22 cellular contexts compared by ENCODE assay signal in the genomic region with DNA sequence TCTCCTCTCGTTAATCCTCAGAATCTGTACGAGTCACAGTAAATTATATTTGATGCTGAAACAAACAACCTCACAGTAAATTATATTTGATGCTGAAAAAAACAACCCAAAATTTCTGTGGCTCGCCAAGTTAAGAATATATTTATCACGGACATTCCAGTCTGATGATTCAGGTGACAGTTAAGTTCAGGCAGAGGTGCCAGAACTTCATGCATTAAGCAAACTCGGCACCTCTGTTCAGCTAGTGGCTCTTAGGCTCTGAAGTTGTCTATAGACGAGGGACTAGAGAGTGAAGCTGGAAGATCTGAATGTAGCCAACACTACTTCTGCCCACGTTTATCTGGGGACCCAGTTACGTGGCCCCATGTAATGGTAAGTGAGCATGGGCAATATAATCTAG.
DNase-seq lines count a peak whose midpoint lies in the region; ATAC-seq and TF ChIP-seq lines count a peak whose summit lies in the region.
"Had no signal": no experiment of that assay in that cellular context is flagged by ENCODE, and none has a peak within 500 bp of the region (broad histone marks: within the 10 kb centered on the region; RNA-seq: fewer than 3 reads in every experiment).

No MANE protein-coding gene starts in this region.

- H2BK120ac ChIP-seq in mesendoderm (ENCODE audit: low read depth, low read length), result no peak overlapping the region

- no CpG with 5 or more reads among the region's 8 CpGs for WGBS in mesendoderm (ENCODE audit: extremely low coverage, insufficient coverage, low lambda C conversion rate)

- H3K4ac ChIP-seq in mesendoderm (ENCODE audit: low read depth, low read length), result no peak overlapping the region

- no peak overlapping the region for H3K23ac ChIP-seq in mesendoderm (ENCODE audit: low read length)

- no peak overlapping the region for H3K18ac ChIP-seq in mesendoderm (ENCODE audit: low read length)

- H3K4me1 ChIP-seq in mesendoderm (ENCODE audit: control insufficient read depth, low read depth, low read length) (no peaks in the 10 kb centered on the region), tibial artery (peaks cover 0 to 6% (median 0%) of the 10 kb centered on the region in 4 donors)
- H3K4me1 ChIP-seq: upper lobe of right lung had no signal

- in situ Hi-C loops in astrocyte of the spinal cord (cut with HindIII; ENCODE audit: low sequenced_read_pairs), result no loop called here

- H3K36me3 ChIP-seq in MG63 (no peaks in the 10 kb centered on the region), mesendoderm (ENCODE audit: control insufficient read depth, insufficient read depth, low read length) (no peaks in the 10 kb centered on the region), tibial artery (no peaks in the 10 kb centered on the region)
- H3K36me3 ChIP-seq: HAP-1, upper lobe of right lung had no signal

- DNase-seq in Daoy (ENCODE audit: low read depth), result peak; percentile 21
- DNase-seq in MG63, result peak; percentile 16
- DNase-seq in astrocyte of the spinal cord (ENCODE audit: low read depth, low spot score), result peak; percentile 22
- DNase-seq in mesendoderm, result peak; percentile 28
- no peak for DNase-seq in NCI-H2227 treated with DMSO at 0.1 percent for 48 hours (lab: John Stamatoyannopoulos, UW)
- no peak for DNase-seq in foreskin melanocyte
- no peak for DNase-seq in tibial artery
- DNase-seq: activated CD4-positive, alpha-beta T cell treated with anti-CD3 and anti-CD28 coated beads for 36 hours; activated naive CD4-positive, alpha-beta T cell; activated T-cell treated with anti-CD3 and anti-CD28 coated beads, Interleukin-2, amount 50 U/mL, for 4 hours; C1 segment of cervical spinal cord; Calu3; cerebellar nuclear complex; NCI-H1694; NCI-H748 treated with DMSO at 0.1 percent for 48 hours; occipital lobe; SHP77; T-helper 1 cell; upper lobe of right lung had no signal

- H3K27me3 ChIP-seq in MG63, result no peaks in the 10 kb centered on the region
- H3K27me3 ChIP-seq in mesendoderm (ENCODE audit: insufficient read depth, low read length, poor library complexity), result no peaks in the 10 kb centered on the region
- H3K27me3 ChIP-seq in tibial artery, result no peaks in the 10 kb centered on the region
- H3K27me3 ChIP-seq: upper lobe of right lung had no signal

- ATAC-seq in GM21515 (IDR thresholded peaks at IDR 0.05; ENCODE audit: unreplicated experiment), result no peak
- ATAC-seq: activated CD4-positive, alpha-beta T cell treated with anti-CD3 and anti-CD28 coated beads for 36 hours; activated T-cell treated with anti-CD3 and anti-CD28 coated beads, Interleukin-2, amount 50 U/mL, for 4 hours; upper lobe of right lung had no signal

- H4K5ac ChIP-seq in mesendoderm (ENCODE audit: low read length), result no peak overlapping the region

- H2BK15ac ChIP-seq in mesendoderm (replicated peaks; ENCODE audit: low read depth), result no peak overlapping the region

- no peak overlapping the region for H3K4me3 ChIP-seq in MG63
- H3K4me3 ChIP-seq in astrocyte of the spinal cord (ENCODE audit: low read depth, low read length), result no peak overlapping the region
- no peak overlapping the region for H3K4me3 ChIP-seq in mesendoderm (ENCODE audit: low read length)
- H3K4me3 ChIP-seq in tibial artery, result no peak overlapping the region
- H3K4me3 ChIP-seq: HAP-1, upper lobe of right lung had no signal

- no peak for TF ChIP-seq CTCF in astrocyte of the spinal cord (IDR thresholded peaks at IDR 0.05; ENCODE audit: low read depth, low read length)
- no peak for TF ChIP-seq CTCF in tibial artery (IDR thresholded peaks at IDR 0.05)

- no peak overlapping the region for H3K56ac ChIP-seq in mesendoderm (ENCODE audit: low read length)

- H3K9me3 ChIP-seq in MG63, result no peaks in the 10 kb centered on the region
- no peaks in the 10 kb centered on the region for H3K9me3 ChIP-seq in tibial artery
- H3K9me3 ChIP-seq: HAP-1, upper lobe of right lung had no signal

- no peak overlapping the region for H3K4me2 ChIP-seq in mesendoderm (ENCODE audit: low read length)

- H3K27ac ChIP-seq in mesendoderm (ENCODE audit: low read depth, low read length) (no peak overlapping the region), tibial artery (no peak overlapping the region)
- H3K27ac ChIP-seq: epithelial cell of prostate, upper lobe of right lung had no signal

- no peak overlapping the region for H2BK5ac ChIP-seq in mesendoderm (ENCODE audit: low read length)

- intact Hi-C loops in tibial artery (cut with DNase I; ENCODE audit: low total_unique reads), result no loop called here

- H3K9ac ChIP-seq in mesendoderm (ENCODE audit: low read length), result no peak overlapping the region

- no peaks in the 10 kb centered on the region for H3K79me1 ChIP-seq in mesendoderm (ENCODE audit: low read length)

- no peak overlapping the region for H2AK5ac ChIP-seq in mesendoderm (ENCODE audit: low read length)

- no peaks in the 10 kb centered on the region for H3K79me2 ChIP-seq in mesendoderm (ENCODE audit: control insufficient read depth, insufficient read depth, low read length)

- no peak overlapping the region for H4K8ac ChIP-seq in mesendoderm (ENCODE audit: low read depth, low read length)

Comparison
In these comparisons a context has a peak if more than half of its experiments do, and no peak if none do; other contexts are left out.
1. DNase-seq: peak in Daoy (single experiment), MG63 (single experiment), astrocyte of the spinal cord (single experiment) and mesendoderm (single experiment); none in NCI-H2227 treated with DMSO at 0.1 percent for 48 hours (single experiment), foreskin melanocyte (single experiment) and tibial artery (0 of 2).